In the genomic region with DNA sequence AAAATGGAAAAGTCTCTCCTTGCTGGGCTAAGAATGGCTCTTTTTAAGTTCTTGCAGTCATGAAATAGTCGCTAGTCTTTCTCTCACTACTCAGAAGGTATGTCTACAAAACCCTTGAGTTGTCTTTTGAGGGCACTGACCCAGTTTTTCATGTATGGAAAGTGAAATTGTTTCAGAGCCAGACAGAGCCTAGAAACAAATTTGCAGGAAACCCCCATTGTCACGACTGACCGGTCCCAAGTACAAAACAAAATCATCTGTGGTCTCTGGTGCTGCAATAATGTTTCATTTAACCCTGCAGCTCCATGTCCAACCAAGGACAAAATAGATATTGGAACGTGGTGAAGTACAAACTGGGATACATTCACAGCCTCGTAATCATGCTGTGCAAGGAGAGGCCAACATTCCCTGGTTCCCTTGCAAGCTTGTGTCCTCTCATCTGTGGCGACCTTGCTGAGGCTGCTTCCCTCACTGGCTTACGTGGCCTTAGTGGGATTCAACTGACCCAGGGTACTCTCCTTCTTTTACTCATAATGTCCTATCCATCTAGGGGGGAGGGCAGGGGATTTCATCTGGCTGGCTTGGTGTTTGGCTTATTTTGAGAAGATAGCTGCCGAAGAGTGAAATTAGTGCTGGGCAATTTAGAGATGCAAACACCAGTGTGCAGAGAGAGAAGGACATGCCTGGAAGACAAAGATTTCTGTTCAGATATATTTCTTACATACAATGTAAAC, we compare ENCODE assay signal across 16 cellular contexts.
"Had no signal": no experiment of that assay in that cellular context is flagged by ENCODE, and none has a peak within 500 bp of the region (broad histone marks: within the 10 kb centered on the region; RNA-seq: fewer than 3 reads in every experiment).

No MANE protein-coding gene starts in this region.

- DNase-seq: activated CD4-positive, alpha-beta T cell treated with anti-CD3 and anti-CD28 coated beads for 4 hours; activated CD8-positive, alpha-beta memory T cell treated with anti-CD3 and anti-CD28 coated beads, Interleukin-2, amount 50 U/mL, for 48 hours; activated CD8-positive, alpha-beta T cell treated with anti-CD3 and anti-CD28 coated beads, Interleukin-2, amount 10 ng/mL, durations not matched to agents 7 days and 5 days; activated naive CD4-positive, alpha-beta T cell; activated naive CD8-positive, alpha-beta T cell treated with anti-CD3 and anti-CD28 coated beads, Interleukin-2, amount 50 U/mL, for 24 hours; foreskin keratinocyte; heart left ventricle; islet precursor cell; nucleus accumbens; spleen; stimulated activated CD4-positive, alpha-beta T cell treated with anti-CD3 and anti-CD28 coated beads, Interleukin-2, amount 100 ng/mL, for 24 hours; stimulated activated naive CD4-positive, alpha-beta T cell treated with Interleukin-2 at 50 U/mL for 16 hours; upper lobe of left lung had no signal

- H3K4me3 ChIP-seq: heart left ventricle, spleen, upper lobe of left lung had no signal

- H3K27ac ChIP-seq: foreskin keratinocyte, heart left ventricle, spleen, upper lobe of left lung had no signal

- ATAC-seq: activated CD8-positive, alpha-beta T cell treated with anti-CD3 and anti-CD28 coated beads, Interleukin-2, amount 10 ng/mL, durations not matched to agents 7 days and 5 days; activated naive CD8-positive, alpha-beta T cell treated with anti-CD3 and anti-CD28 coated beads, Interleukin-2, amount 50 U/mL, for 24 hours; foreskin keratinocyte; heart left ventricle; left lobe of liver; natural killer cell treated with Interleukin-12 subunit alpha and Interleukin-12 subunit beta and Interleukin-15 and Interleukin-18, amount 100 ng/mL, for 72 hours; sciatic nerve had no signal

- H3K27me3 ChIP-seq: heart left ventricle, spleen, upper lobe of left lung had no signal

- H3K9me3 ChIP-seq: heart left ventricle, spleen, upper lobe of left lung had no signal

- H3K36me3 ChIP-seq: heart left ventricle, spleen, upper lobe of left lung had no signal

- H3K4me1 ChIP-seq: foreskin keratinocyte, heart left ventricle, spleen, upper lobe of left lung had no signal
